In the genomic region with DNA sequence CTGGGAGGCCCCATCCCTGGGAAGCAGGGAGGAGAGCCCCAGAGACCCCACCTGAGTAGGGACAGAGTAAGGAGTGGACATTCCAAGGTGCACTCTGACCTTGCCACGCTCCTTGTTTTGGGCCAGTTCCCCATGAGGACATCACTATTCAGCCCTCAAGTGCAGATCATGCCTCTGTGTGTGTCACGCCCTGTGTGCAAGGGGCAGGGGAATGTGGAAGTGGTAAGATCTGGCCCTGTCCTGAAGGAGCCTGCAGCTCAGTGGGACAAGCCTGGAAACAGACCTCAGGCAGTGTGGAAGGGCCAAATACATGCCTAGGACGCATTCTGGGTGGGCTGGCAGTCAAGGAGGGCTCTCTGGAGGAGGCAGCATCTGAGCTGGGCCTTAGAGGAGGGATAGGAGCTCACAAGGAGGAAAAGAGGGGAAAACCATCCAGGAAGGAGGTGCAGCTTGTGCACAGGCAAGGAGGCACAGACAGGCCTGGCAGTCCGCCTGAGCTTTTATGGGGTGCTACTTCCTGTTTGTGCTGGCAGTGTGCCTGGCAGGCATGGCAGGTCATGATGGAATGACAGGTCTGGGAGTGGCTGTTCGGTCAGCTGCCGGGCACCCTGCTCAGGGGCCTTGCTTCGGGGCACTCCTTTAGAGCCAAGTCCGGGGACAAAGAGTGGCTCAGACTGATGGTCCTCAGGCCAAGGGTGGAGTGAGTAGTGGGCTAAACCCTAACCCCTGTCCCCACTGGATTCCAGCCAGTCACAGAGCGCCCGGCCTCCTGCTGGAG, we compare ENCODE assay signal across 12 cellular contexts. TPM values are rescaled to one million over a fixed set of nuclear protein-coding genes. Genes with fewer than 3 reads are reported as not detected.
DNase-seq lines count a peak whose midpoint lies in the region; ATAC-seq and TF ChIP-seq lines count a peak whose summit lies in the region.
"Had no signal": no experiment of that assay in that cellular context is flagged by ENCODE, and none has a peak within 500 bp of the region (broad histone marks: within the 10 kb centered on the region; RNA-seq: fewer than 3 reads in every experiment).

No MANE protein-coding gene starts in this region.

- in situ Hi-C loops in Caki2 (cut with HindIII; ENCODE audit: low pct_unique_long_range_greater_than_20kb, low sequenced_read_pairs) (no loop called here), KBM-7 (cut with MboI; ENCODE audit: low pct_unique_long_range_greater_than_20kb, low sequenced_read_pairs) (no loop called here)

- peak; percentile 40 for DNase-seq in Caki2 (ENCODE audit: low read depth)
- peak; percentile 52 for DNase-seq in KBM-7
- peak; percentile 40 for DNase-seq in UCSD-AML1 (lab: John Stamatoyannopoulos, UW; ENCODE audit: unreplicated experiment)
- DNase-seq in mesothelial cell of epicardium (ENCODE audit: low spot score in 2 of 2, unreplicated experiment in 2 of 2), result no peak
- no peak for DNase-seq in midbrain (lab: John Stamatoyannopoulos, UW)
- no peak for DNase-seq in mesenteric fat pad (ENCODE audit: low spot score)
- no peak for DNase-seq in SK-N-DZ (ENCODE audit: low spot score)
- DNase-seq: activated T-cell treated with anti-CD3 and anti-CD28 coated beads, Interleukin-2, amount 50 U/mL, for 48 hours; NCI-H2227 treated with DMSO at 0.1 percent for 48 hours; occipital lobe; stimulated activated naive CD8-positive, alpha-beta T cell treated with anti-CD3 and anti-CD28 coated beads, Interleukin-15, Interleukin-2, amounts not matched to agents 100 U/mL and 50 U/mL, for 24 hours had no signal

- peaks cover 14% of the 10 kb centered on the region for H3K4me1 Mint-ChIP-seq in mesothelial cell of epicardium

- peak overlapping the region; percentile 73 for H3K27ac Mint-ChIP-seq in mesothelial cell of epicardium

- TF ChIP-seq CTCF in mesothelial cell of epicardium (IDR thresholded peaks at IDR 0.05; ENCODE audit: unreplicated experiment), result no peak

- no peak overlapping the region for H3K4me3 Mint-ChIP-seq in mesothelial cell of epicardium

- no peak for ATAC-seq in HG03175 (IDR thresholded peaks at IDR 0.05; ENCODE audit: unreplicated experiment)
- ATAC-seq: stimulated activated naive CD8-positive, alpha-beta T cell treated with anti-CD3 and anti-CD28 coated beads, Interleukin-15, Interleukin-2, amounts not matched to agents 100 U/mL and 50 U/mL, for 24 hours had no signal

- no peaks in the 10 kb centered on the region for H3K36me3 Mint-ChIP-seq in mesothelial cell of epicardium

- no peaks in the 10 kb centered on the region for H3K27me3 Mint-ChIP-seq in mesothelial cell of epicardium (ENCODE audit: low read depth)

- H3K9me3 Mint-ChIP-seq in mesothelial cell of epicardium, result no peaks in the 10 kb centered on the region

RNA-seq across cellular contexts. Expression of a gene that starts 3.3 kb away (rescaled TPM):
- 0.91 and 0.96 TPM in 2 replicates for total RNA-seq in Caki2 (2014; rRNA removed; shearing (Covaris generic); ENCODE audit: low replicate concordance)
- total RNA-seq in mesothelial cell of epicardium (0.16 to 0.20 TPM (median 0.20 TPM) in 3 replicates), mesenteric fat pad (4.4 TPM)
- 4.3 and 6.4 TPM in 2 replicates for polyA plus RNA-seq in SK-N-DZ (2014; cell fraction: cytosol; rRNA removed)
- 6.6 and 8.2 TPM in 2 replicates for polyA plus RNA-seq in SK-N-DZ (2014; cell fraction: nucleus; rRNA removed)

RNA-seq across cellular contexts. Expression of a gene that starts 17.0 kb away (rescaled TPM):
- total RNA-seq in Caki2 (2014; rRNA removed; shearing (Covaris generic); ENCODE audit: low replicate concordance), result 39.5 and 53.4 TPM in 2 replicates
- total RNA-seq in mesothelial cell of epicardium, result 0.50 to 0.85 TPM (median 0.66 TPM) in 3 replicates
- 1.5 TPM for total RNA-seq in mesenteric fat pad
- 4.6 and 6.2 TPM in 2 replicates for polyA plus RNA-seq in SK-N-DZ (2014; cell fraction: cytosol; rRNA removed)
- polyA plus RNA-seq in SK-N-DZ (2014; cell fraction: nucleus; rRNA removed), result 4.9 and 13.2 TPM in 2 replicates

RNA-seq across cellular contexts. Expression of a gene that starts 41.6 kb away (rescaled TPM):
- 0.10 TPM in 1 of 2 replicates, not detected in the other for total RNA-seq in Caki2 (2014; rRNA removed; shearing (Covaris generic); ENCODE audit: low replicate concordance)
- total RNA-seq in mesothelial cell of epicardium (0.29 to 0.75 TPM (median 0.38 TPM) in 3 replicates), mesenteric fat pad (0.48 TPM)
- polyA plus RNA-seq in SK-N-DZ (2014; cell fraction: cytosol; rRNA removed), result 10.9 and 11.8 TPM in 2 replicates
- 29.8 and 39.1 TPM in 2 replicates for polyA plus RNA-seq in SK-N-DZ (2014; cell fraction: nucleus; rRNA removed)

Comparison
In these comparisons a context has a peak if more than half of its experiments do, and no peak if none do; other contexts are left out.
1. DNase-seq: peak in Caki2 (single experiment), KBM-7 (single experiment) and UCSD-AML1 (single experiment); none in mesothelial cell of epicardium (0 of 2), midbrain (single experiment), mesenteric fat pad (single experiment) and SK-N-DZ (single experiment).
2. RNA of a gene that starts 17.0 kb away (total RNA-seq): 39.5 to 53.4 TPM in Caki2; 1.5 TPM in mesenteric fat pad (single experiment) and 0.50 to 0.85 TPM in mesothelial cell of epicardium; every median in the first group is over 10 times any median in the second.